ENCODE assay signal across 9 cellular contexts in genomic region chr3:152236741-152237140, GRCh38. TPM values are rescaled to one million over a fixed set of nuclear protein-coding genes. Genes with fewer than 3 reads are reported as not detected.
A peak's percentile ranks its signal among the peaks of the same experiment; 100 is the strongest.
DNase-seq lines count a peak whose midpoint lies in the region; ATAC-seq and TF ChIP-seq lines count a peak whose summit lies in the region.
"Had no signal": no experiment of that assay in that cellular context is flagged by ENCODE, and none has a peak within 500 bp of the region (broad histone marks: within the 10 kb centered on the region; RNA-seq: fewer than 3 reads in every experiment).

No MANE protein-coding gene starts in this region.

- H3K27ac ChIP-seq in DND-41 (ENCODE audit: low read length) (peak overlapping the region; percentile 60), HL-60 (replicated peaks) (peak overlapping the region; percentile 2)

- H3K4me1 ChIP-seq in DND-41 (ENCODE audit: insufficient read depth, low read length): peaks cover 65% of the 10 kb centered on the region

- H2AFZ ChIP-seq in DND-41 (ENCODE audit: low read depth, low read length): 0 out of 2 replicates have a peak overlapping the region, but pooled peaks have one; percentile 33

- H3K9ac ChIP-seq in DND-41 (ENCODE audit: low read depth, low read length): no peak overlapping the region

- ATAC-seq in DND-41 (ENCODE audit: insufficient read depth, low read depth) (peak; percentile 45), HG03159 (IDR thresholded peaks at IDR 0.05; ENCODE audit: unreplicated experiment) (no peak)
- ATAC-seq in activated CD8-positive, alpha-beta T cell treated with anti-CD3 and anti-CD28 coated beads for 36 hours: peak; percentile 6
- ATAC-seq in naive thymus-derived CD8-positive, alpha-beta T cell: peak; percentile 43 to 56

- H3K36me3 ChIP-seq in DND-41 (ENCODE audit: insufficient read depth, low read length): no peaks in the 10 kb centered on the region

- H3K9me3 ChIP-seq in DND-41 (ENCODE audit: insufficient read depth, low read length, severe bottlenecking): no peaks in the 10 kb centered on the region

- H3K4me2 ChIP-seq in DND-41 (ENCODE audit: insufficient read depth, low read length): peak overlapping the region; percentile 36; the same call in 1 of the 2 replicates

- H3K9me3 Mint-ChIP-seq in activated CD8-positive, alpha-beta T cell treated with anti-CD3 and anti-CD28 coated beads for 36 hours: peaks cover 4% of the 10 kb centered on the region
- H3K9me3 Mint-ChIP-seq in naive thymus-derived CD8-positive, alpha-beta T cell: peaks cover 0 to 9% (median 0%) of the 10 kb centered on the region in 9 donors

- CTCF ChIA-PET in activated CD8-positive, alpha-beta T cell treated with anti-CD3 and anti-CD28 coated beads for 36 hours (lab: Charles Lee): interaction anchor here (1.0 to 1.9 kb wide), 3 partner anchors 26 to 53 kb away, joined by 3 to 7 read pairs (median 3); no protein-coding TSS in a partner anchor

- peaks cover 52% of the 10 kb centered on the region for H3K79me2 ChIP-seq in DND-41 (ENCODE audit: insufficient read depth, low read length)

- DNase-seq in DND-41: no peak
- no peak for DNase-seq in HL-60 (ENCODE audit: low read depth in 1 of 2, low spot score in 1 of 2)
- no peak for DNase-seq in activated CD8-positive, alpha-beta T cell treated with anti-CD3 and anti-CD28 coated beads for 36 hours
- DNase-seq in naive thymus-derived CD8-positive, alpha-beta T cell: no peak
- no peak for DNase-seq in DMS114 treated with DMSO at 0.1 percent for 48 hours (lab: John Stamatoyannopoulos, UW; ENCODE audit: unreplicated experiment)
- no peak for DNase-seq in posterior cingulate gyrus
- DNase-seq: NCI-H2227 treated with DMSO at 0.1 percent for 48 hours, SW 1271 had no signal

- H3K27me3 ChIP-seq in DND-41 (ENCODE audit: insufficient read depth, low read length, poor library complexity): no peaks in the 10 kb centered on the region
- H3K27me3 ChIP-seq in HL-60 (ENCODE audit: insufficient read depth, poor library complexity, severe bottlenecking): no peaks in the 10 kb centered on the region

- TF ChIP-seq CTCF in DND-41 (IDR thresholded peaks at IDR 0.05; ENCODE audit: borderline replicate concordance, extremely low read depth, low read length, poor library complexity, severe bottlenecking) (no peak), HL-60 (IDR thresholded peaks at IDR 0.05; ENCODE audit: insufficient read depth, low read length) (no peak)
- TF ChIP-seq CTCF in activated CD8-positive, alpha-beta T cell treated with anti-CD3 and anti-CD28 coated beads for 36 hours (IDR thresholded peaks at IDR 0.05): no peak

- H3K4me3 ChIP-seq in DND-41 (ENCODE audit: low read depth in 1 of 2, low read length in 2 of 2) (no peak overlapping the region), HL-60 (replicated peaks; ENCODE audit: insufficient read depth, low read length) (no peak overlapping the region)

- POLR2A ChIA-PET in activated CD8-positive, alpha-beta T cell treated with anti-CD3 and anti-CD28 coated beads for 36 hours (lab: Charles Lee): interaction anchor here (1.4 kb wide), 1 partner anchor 23 kb away, joined by 4 read pairs; no protein-coding TSS in a partner anchor
- POLR2A ChIA-PET in naive thymus-derived CD8-positive, alpha-beta T cell (lab: Charles Lee): interaction anchor here (0.7 to 2.3 kb wide), 5 partner anchors 8 to 38 kb away, joined by 3 to 10 read pairs (median 4); partner anchors contain the start of gene MBNL1

- intact Hi-C loops in activated CD8-positive, alpha-beta T cell treated with anti-CD3 and anti-CD28 coated beads for 36 hours (cut with micrococcal nuclease): no loop called here
- intact Hi-C loops in posterior cingulate gyrus (cut with DNase I): no loop called here

- no peaks in the 10 kb centered on the region for H4K20me1 ChIP-seq in DND-41 (ENCODE audit: insufficient read depth, low read length)

- H3K4me1 Mint-ChIP-seq in activated CD8-positive, alpha-beta T cell treated with anti-CD3 and anti-CD28 coated beads for 36 hours (ENCODE audit: low read depth): peaks cover 78% of the 10 kb centered on the region
- H3K4me1 Mint-ChIP-seq in naive thymus-derived CD8-positive, alpha-beta T cell: peaks cover 31 to 79% (median 74%) of the 10 kb centered on the region in 4 donors

- H3K4me3 Mint-ChIP-seq in activated CD8-positive, alpha-beta T cell treated with anti-CD3 and anti-CD28 coated beads for 36 hours: no peak overlapping the region
- peak overlapping the region in 9 of 10 donors; percentile 1 to 68 (median 54) for H3K4me3 Mint-ChIP-seq in naive thymus-derived CD8-positive, alpha-beta T cell

- peak overlapping the region; percentile 87 for H3K27ac Mint-ChIP-seq in activated CD8-positive, alpha-beta T cell treated with anti-CD3 and anti-CD28 coated beads for 36 hours
- H3K27ac Mint-ChIP-seq in naive thymus-derived CD8-positive, alpha-beta T cell: peak overlapping the region; percentile 53 to 96 (median 90)

- H3K36me3 Mint-ChIP-seq in activated CD8-positive, alpha-beta T cell treated with anti-CD3 and anti-CD28 coated beads for 36 hours (ENCODE audit: low read depth): peaks cover 15% of the 10 kb centered on the region
- peaks cover 0 to 2% (median 0%) of the 10 kb centered on the region in 3 donors for H3K36me3 Mint-ChIP-seq in naive thymus-derived CD8-positive, alpha-beta T cell

- no peaks in the 10 kb centered on the region for H3K27me3 Mint-ChIP-seq in activated CD8-positive, alpha-beta T cell treated with anti-CD3 and anti-CD28 coated beads for 36 hours
- H3K27me3 Mint-ChIP-seq in naive thymus-derived CD8-positive, alpha-beta T cell: no peaks in the 10 kb centered on the region

RNA-seq across cellular contexts. Expression of gene MBNL1, which starts 32.0 kb away (rescaled TPM):
- 100 to 1,000 TPM; 341 to 360 TPM for total RNA-seq in activated CD8-positive, alpha-beta T cell treated with anti-CD3 and anti-CD28 coated beads for 36 hours
- total RNA-seq in naive thymus-derived CD8-positive, alpha-beta T cell: 100 to 1,000 TPM; 419 to 423 TPM
- 100 to 1,000 TPM; 298 to 370 (median 331) TPM for polyA plus RNA-seq in naive thymus-derived CD8-positive, alpha-beta T cell
